ENCODE assay signal across 12 cellular contexts in genomic region chr16:70697601-70698170, GRCh38. TPM values are rescaled to one million over a fixed set of nuclear protein-coding genes. Genes with fewer than 3 reads are reported as not detected.
A peak's percentile ranks its signal among the peaks of the same experiment; 100 is the strongest.
DNase-seq lines count a peak whose midpoint lies in the region; ATAC-seq and TF ChIP-seq lines count a peak whose summit lies in the region.
"Had no signal": no experiment of that assay in that cellular context is flagged by ENCODE, and none has a peak within 500 bp of the region (broad histone marks: within the 10 kb centered on the region; RNA-seq: fewer than 3 reads in every experiment).

No MANE protein-coding gene starts in this region.

- POLR2A ChIA-PET in activated CD4-positive, alpha-beta T cell treated with anti-CD3 and anti-CD28 coated beads, Interleukin-2, amount 10 ng/mL, durations not matched to agents 7 days and 5 days (lab: Charles Lee) = no interaction called here
- POLR2A ChIA-PET in activated CD8-positive, alpha-beta T cell treated with anti-CD3 and anti-CD28 coated beads, Interleukin-2, amount 10 ng/mL, durations not matched to agents 7 days and 5 days (lab: Charles Lee) = interaction anchor here (3.0 kb wide), 1 partner anchor 40 kb away, joined by 31 read pairs; no protein-coding TSS in a partner anchor

- no peak for ATAC-seq in activated CD8-positive, alpha-beta T cell treated with anti-CD3 and anti-CD28 coated beads, Interleukin-2, amount 10 ng/mL, durations not matched to agents 7 days and 5 days
- ATAC-seq in left lung = peak; percentile 3

- CTCF ChIA-PET in activated CD4-positive, alpha-beta T cell treated with anti-CD3 and anti-CD28 coated beads, Interleukin-2, amount 10 ng/mL, durations not matched to agents 7 days and 5 days (lab: Charles Lee) = interaction anchor here (0.6 to 2.0 kb wide), 3 partner anchors 10 to 71 kb away, joined by 3 to 6 read pairs (median 3); no protein-coding TSS in a partner anchor
- CTCF ChIA-PET in activated CD8-positive, alpha-beta T cell treated with anti-CD3 and anti-CD28 coated beads, Interleukin-2, amount 10 ng/mL, durations not matched to agents 7 days and 5 days (lab: Charles Lee) = interaction anchor here (2.9 to 3.4 kb wide), 2 partner anchors 40 to 73 kb away, joined by 21 to 26 read pairs; no protein-coding TSS in a partner anchor

- no peak overlapping the region for H3K4me3 ChIP-seq in left lung
- H3K4me3 ChIP-seq in thymus (ENCODE audit: low read length) = no peak overlapping the region

- peak overlapping the region; percentile 39 to 68 for H3K27ac ChIP-seq in left lung
- H3K27ac ChIP-seq in thymus (ENCODE audit: low read depth) = peak overlapping the region; percentile 80
- H3K27ac ChIP-seq: 22Rv1 had no signal

- H3K27ac Mint-ChIP-seq in activated CD4-positive, alpha-beta T cell treated with anti-CD3 and anti-CD28 coated beads, Interleukin-2, amount 10 ng/mL, durations not matched to agents 7 days and 5 days = peak overlapping the region; percentile 94
- H3K27ac Mint-ChIP-seq in activated CD8-positive, alpha-beta T cell treated with anti-CD3 and anti-CD28 coated beads, Interleukin-2, amount 10 ng/mL, durations not matched to agents 7 days and 5 days = peak overlapping the region; percentile 91

- peaks cover 36% of the 10 kb centered on the region for H3K4me1 Mint-ChIP-seq in activated CD4-positive, alpha-beta T cell treated with anti-CD3 and anti-CD28 coated beads, Interleukin-2, amount 10 ng/mL, durations not matched to agents 7 days and 5 days
- H3K4me1 Mint-ChIP-seq in activated CD8-positive, alpha-beta T cell treated with anti-CD3 and anti-CD28 coated beads, Interleukin-2, amount 10 ng/mL, durations not matched to agents 7 days and 5 days (ENCODE audit: low read depth) = peaks cover 45% of the 10 kb centered on the region

- H3K36me3 ChIP-seq in left lung (peaks cover 0 to 31% of the 10 kb centered on the region in 2 donors), thymus (ENCODE audit: control insufficient read depth, insufficient read depth) (peaks cover 11% of the 10 kb centered on the region)

- H3K27me3 Mint-ChIP-seq in activated CD4-positive, alpha-beta T cell treated with anti-CD3 and anti-CD28 coated beads, Interleukin-2, amount 10 ng/mL, durations not matched to agents 7 days and 5 days = no peaks in the 10 kb centered on the region
- no peaks in the 10 kb centered on the region for H3K27me3 Mint-ChIP-seq in activated CD8-positive, alpha-beta T cell treated with anti-CD3 and anti-CD28 coated beads, Interleukin-2, amount 10 ng/mL, durations not matched to agents 7 days and 5 days (ENCODE audit: low read depth)
- H3K27me3 Mint-ChIP-seq: central memory CD8-positive, alpha-beta T cell had no signal

- H3K36me3 Mint-ChIP-seq in activated CD4-positive, alpha-beta T cell treated with anti-CD3 and anti-CD28 coated beads, Interleukin-2, amount 10 ng/mL, durations not matched to agents 7 days and 5 days (ENCODE audit: low read depth) = peaks cover 8% of the 10 kb centered on the region
- peaks cover 12% of the 10 kb centered on the region for H3K36me3 Mint-ChIP-seq in activated CD8-positive, alpha-beta T cell treated with anti-CD3 and anti-CD28 coated beads, Interleukin-2, amount 10 ng/mL, durations not matched to agents 7 days and 5 days (ENCODE audit: low read depth)

- H3K27me3 ChIP-seq in left lung (no peaks in the 10 kb centered on the region), thymus (ENCODE audit: control insufficient read depth, insufficient read depth) (no peaks in the 10 kb centered on the region)

- H3K4me1 ChIP-seq in left lung (peaks cover 37 to 67% of the 10 kb centered on the region in 2 donors), thymus (ENCODE audit: control insufficient read depth, insufficient read depth, low read length) (peaks cover 54% of the 10 kb centered on the region)

- H3K9me3 ChIP-seq in left lung = no peaks in the 10 kb centered on the region
- H3K9me3 ChIP-seq in thymus (ENCODE audit: control insufficient read depth) = peaks cover 1% of the 10 kb centered on the region

- no peaks in the 10 kb centered on the region for H3K9me3 Mint-ChIP-seq in activated CD4-positive, alpha-beta T cell treated with anti-CD3 and anti-CD28 coated beads, Interleukin-2, amount 10 ng/mL, durations not matched to agents 7 days and 5 days
- no peaks in the 10 kb centered on the region for H3K9me3 Mint-ChIP-seq in activated CD8-positive, alpha-beta T cell treated with anti-CD3 and anti-CD28 coated beads, Interleukin-2, amount 10 ng/mL, durations not matched to agents 7 days and 5 days (ENCODE audit: insufficient read depth)
- H3K9me3 Mint-ChIP-seq: central memory CD8-positive, alpha-beta T cell had no signal

- H3K4me3 Mint-ChIP-seq in activated CD4-positive, alpha-beta T cell treated with anti-CD3 and anti-CD28 coated beads, Interleukin-2, amount 10 ng/mL, durations not matched to agents 7 days and 5 days = no peak overlapping the region
- H3K4me3 Mint-ChIP-seq in activated CD8-positive, alpha-beta T cell treated with anti-CD3 and anti-CD28 coated beads, Interleukin-2, amount 10 ng/mL, durations not matched to agents 7 days and 5 days = no peak overlapping the region
- H3K4me3 Mint-ChIP-seq: central memory CD8-positive, alpha-beta T cell had no signal

- no peak for DNase-seq in activated CD4-positive, alpha-beta T cell treated with anti-CD3 and anti-CD28 coated beads, Interleukin-2, amount 10 ng/mL, durations not matched to agents 7 days and 5 days
- no peak for DNase-seq in activated CD4-positive, alpha-beta T cell treated with anti-CD3 and anti-CD28 coated beads for 48 hours
- no peak for DNase-seq in activated CD8-positive, alpha-beta T cell treated with anti-CD3 and anti-CD28 coated beads, Interleukin-2, amount 10 ng/mL, durations not matched to agents 7 days and 5 days
- DNase-seq in left lung (no peak), DMS79 (lab: John Stamatoyannopoulos, UW) (no peak), DMS153 treated with DMSO at 0.1 percent for 48 hours (lab: John Stamatoyannopoulos, UW; ENCODE audit: unreplicated experiment) (no peak), SK-N-DZ (ENCODE audit: low spot score) (no peak)
- DNase-seq: activated CD8-positive, alpha-beta memory T cell treated with anti-CD3 and anti-CD28 coated beads for 24 hours; NCI-H2081 had no signal

- intact Hi-C loops in left lung (cut with DNase I) = no loop called here

- 83% methylated on average over 14 of the region's 14 CpGs for WGBS in thymus

- TF ChIP-seq CTCF in left lung (IDR thresholded peaks at IDR 0.05) = no peak

RNA-seq across cellular contexts. Expression of gene MTSS2, which starts 11.8 kb away (rescaled TPM):
- total RNA-seq in activated CD4-positive, alpha-beta T cell treated with anti-CD3 and anti-CD28 coated beads, Interleukin-2, amount 10 ng/mL, durations not matched to agents 7 days and 5 days = 1 to 10 TPM; 7.1 to 9.2 TPM
- total RNA-seq in activated CD8-positive, alpha-beta T cell treated with anti-CD3 and anti-CD28 coated beads, Interleukin-2, amount 10 ng/mL, durations not matched to agents 7 days and 5 days = 1 to 10 TPM; 5.7 to 6.0 TPM
- 10 to 100 TPM; 58.1 to 96.3 TPM for total RNA-seq in left lung
- polyA plus RNA-seq in thymus = 36.4 TPM
- 19.4 and 42.1 TPM in 2 replicates for polyA plus RNA-seq in SK-N-DZ (2014; cell fraction: cytosol; rRNA removed)
- 45.1 and 55.5 TPM in 2 replicates for polyA plus RNA-seq in SK-N-DZ (2014; cell fraction: nucleus; rRNA removed)

RNA-seq across cellular contexts. Expression of gene IL34, which starts 51.3 kb away (rescaled TPM):
- total RNA-seq in activated CD4-positive, alpha-beta T cell treated with anti-CD3 and anti-CD28 coated beads, Interleukin-2, amount 10 ng/mL, durations not matched to agents 7 days and 5 days = not detected
- under 1 TPM; 0.13 to 0.42 TPM for total RNA-seq in activated CD8-positive, alpha-beta T cell treated with anti-CD3 and anti-CD28 coated beads, Interleukin-2, amount 10 ng/mL, durations not matched to agents 7 days and 5 days
- total RNA-seq in left lung = 1 to 10 TPM; 2.1 to 4.1 TPM
- 4.7 TPM for polyA plus RNA-seq in thymus
- 1.2 TPM in 1 of 2 replicates, not detected in the other for polyA plus RNA-seq in SK-N-DZ (2014; cell fraction: cytosol; rRNA removed)
- polyA plus RNA-seq in SK-N-DZ (2014; cell fraction: nucleus; rRNA removed) = not detected in 2 replicates

Comparison
In these comparisons a context has a peak if more than half of its experiments do, and no peak if none do; other contexts are left out.
1. RNA of gene MTSS2, which starts 11.8 kb away (total RNA-seq): 58.1 to 96.3 TPM in left lung; 7.1 to 9.2 TPM in activated CD4-positive, alpha-beta T cell treated with anti-CD3 and anti-CD28 coated beads, Interleukin-2, amount 10 ng/mL, durations not matched to agents 7 days and 5 days and 5.7 to 6.0 TPM in activated CD8-positive, alpha-beta T cell treated with anti-CD3 and anti-CD28 coated beads, Interleukin-2, amount 10 ng/mL, durations not matched to agents 7 days and 5 days; every median in the first group is over 4 times any median in the second.